2 cellular contexts compared by ENCODE assay signal in the genomic region with DNA sequence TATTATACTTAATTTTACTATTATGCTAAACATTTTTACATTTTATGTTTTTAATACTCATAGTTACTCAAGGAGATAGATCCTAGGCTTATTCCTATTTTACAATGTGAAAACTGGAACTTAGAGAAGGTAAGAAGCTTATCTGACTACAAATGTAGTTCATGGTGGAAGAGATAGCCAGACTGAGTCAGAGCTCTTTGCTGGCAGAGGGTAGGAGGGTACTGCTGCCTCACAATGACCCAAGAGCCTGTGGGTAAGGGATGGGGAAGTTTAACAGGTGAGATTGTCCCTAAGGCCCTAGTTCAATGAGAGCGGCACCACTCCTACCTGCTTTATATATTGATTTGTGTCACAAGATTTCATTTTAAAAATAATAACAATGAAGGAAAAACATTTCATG.
TF ChIP-seq lines count a peak whose summit lies in the region.

No MANE protein-coding gene starts in this region.

TF ChIP-seq in endothelial cell of umbilical vein, 7 proteins besides CTCF, POLR2A, EP300 and RAD21:
- no peak for TF ChIP-seq POLR2AphosphoS5 (IDR thresholded peaks at IDR 0.05; ENCODE audit: insufficient read depth, low read depth, low read length)
- peak; percentile 22 for TF ChIP-seq GATA2 (IDR thresholded peaks at IDR 0.05; ENCODE audit: insufficient read depth, insufficient read length, low read depth, low read length)
- TF ChIP-seq JUN (IDR thresholded peaks at IDR 0.05; ENCODE audit: borderline replicate concordance, insufficient read depth, insufficient read length, low read depth), result no peak
TF ChIP-seq in endothelial cell of umbilical vein: peak in this region for 1.

TF ChIP-seq in GM23338, 12 proteins besides CTCF, POLR2A, EP300 and RAD21:
- TF ChIP-seq, protein P1, sequence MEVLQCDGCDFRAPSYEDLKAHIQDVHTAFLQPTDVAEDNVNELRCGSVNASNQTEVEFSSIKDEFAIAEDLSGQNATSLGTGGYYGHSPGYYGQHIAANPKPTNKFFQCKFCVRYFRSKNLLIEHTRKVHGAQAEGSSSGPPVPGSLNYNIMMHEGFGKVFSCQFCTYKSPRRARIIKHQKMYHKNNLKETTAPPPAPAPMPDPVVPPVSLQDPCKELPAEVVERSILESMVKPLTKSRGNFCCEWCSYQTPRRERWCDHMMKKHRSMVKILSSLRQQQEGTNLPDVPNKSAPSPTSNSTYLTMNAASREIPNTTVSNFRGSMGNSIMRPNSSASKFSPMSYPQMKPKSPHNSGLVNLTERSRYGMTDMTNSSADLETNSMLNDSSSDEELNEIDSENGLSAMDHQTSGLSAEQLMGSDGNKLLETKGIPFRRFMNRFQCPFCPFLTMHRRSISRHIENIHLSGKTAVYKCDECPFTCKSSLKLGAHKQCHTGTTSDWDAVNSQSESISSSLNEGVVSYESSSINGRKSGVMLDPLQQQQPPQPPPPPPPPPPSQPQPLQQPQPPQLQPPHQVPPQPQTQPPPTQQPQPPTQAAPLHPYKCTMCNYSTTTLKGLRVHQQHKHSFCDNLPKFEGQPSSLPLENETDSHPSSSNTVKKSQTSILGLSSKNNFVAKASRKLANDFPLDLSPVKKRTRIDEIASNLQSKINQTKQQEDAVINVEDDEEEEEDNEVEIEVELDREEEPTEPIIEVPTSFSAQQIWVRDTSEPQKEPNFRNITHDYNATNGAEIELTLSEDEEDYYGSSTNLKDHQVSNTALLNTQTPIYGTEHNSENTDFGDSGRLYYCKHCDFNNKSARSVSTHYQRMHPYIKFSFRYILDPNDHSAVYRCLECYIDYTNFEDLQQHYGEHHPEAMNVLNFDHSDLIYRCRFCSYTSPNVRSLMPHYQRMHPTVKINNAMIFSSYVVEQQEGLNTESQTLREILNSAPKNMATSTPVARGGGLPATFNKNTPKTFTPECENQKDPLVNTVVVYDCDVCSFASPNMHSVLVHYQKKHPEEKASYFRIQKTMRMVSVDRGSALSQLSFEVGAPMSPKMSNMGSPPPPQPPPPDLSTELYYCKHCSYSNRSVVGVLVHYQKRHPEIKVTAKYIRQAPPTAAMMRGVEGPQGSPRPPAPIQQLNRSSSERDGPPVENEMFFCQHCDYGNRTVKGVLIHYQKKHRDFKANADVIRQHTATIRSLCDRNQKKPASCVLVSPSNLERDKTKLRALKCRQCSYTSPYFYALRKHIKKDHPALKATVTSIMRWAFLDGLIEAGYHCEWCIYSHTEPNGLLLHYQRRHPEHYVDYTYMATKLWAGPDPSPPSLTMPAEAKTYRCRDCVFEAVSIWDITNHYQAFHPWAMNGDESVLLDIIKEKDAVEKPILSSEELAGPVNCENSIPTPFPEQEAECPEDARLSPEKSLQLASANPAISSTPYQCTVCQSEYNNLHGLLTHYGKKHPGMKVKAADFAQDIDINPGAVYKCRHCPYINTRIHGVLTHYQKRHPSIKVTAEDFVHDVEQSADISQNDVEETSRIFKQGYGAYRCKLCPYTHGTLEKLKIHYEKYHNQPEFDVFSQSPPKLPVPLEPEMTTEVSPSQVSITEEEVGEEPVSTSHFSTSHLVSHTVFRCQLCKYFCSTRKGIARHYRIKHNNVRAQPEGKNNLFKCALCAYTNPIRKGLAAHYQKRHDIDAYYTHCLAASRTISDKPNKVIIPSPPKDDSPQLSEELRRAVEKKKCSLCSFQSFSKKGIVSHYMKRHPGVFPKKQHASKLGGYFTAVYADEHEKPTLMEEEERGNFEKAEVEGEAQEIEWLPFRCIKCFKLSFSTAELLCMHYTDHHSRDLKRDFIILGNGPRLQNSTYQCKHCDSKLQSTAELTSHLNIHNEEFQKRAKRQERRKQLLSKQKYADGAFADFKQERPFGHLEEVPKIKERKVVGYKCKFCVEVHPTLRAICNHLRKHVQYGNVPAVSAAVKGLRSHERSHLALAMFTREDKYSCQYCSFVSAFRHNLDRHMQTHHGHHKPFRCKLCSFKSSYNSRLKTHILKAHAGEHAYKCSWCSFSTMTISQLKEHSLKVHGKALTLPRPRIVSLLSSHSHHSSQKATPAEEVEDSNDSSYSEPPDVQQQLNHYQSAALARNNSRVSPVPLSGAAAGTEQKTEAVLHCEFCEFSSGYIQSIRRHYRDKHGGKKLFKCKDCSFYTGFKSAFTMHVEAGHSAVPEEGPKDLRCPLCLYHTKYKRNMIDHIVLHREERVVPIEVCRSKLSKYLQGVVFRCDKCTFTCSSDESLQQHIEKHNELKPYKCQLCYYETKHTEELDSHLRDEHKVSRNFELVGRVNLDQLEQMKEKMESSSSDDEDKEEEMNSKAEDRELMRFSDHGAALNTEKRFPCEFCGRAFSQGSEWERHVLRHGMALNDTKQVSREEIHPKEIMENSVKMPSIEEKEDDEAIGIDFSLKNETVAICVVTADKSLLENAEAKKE (CRISPR knock-in tag; IDR thresholded peaks at IDR 0.05), result no peak
- TF ChIP-seq, protein P2, sequence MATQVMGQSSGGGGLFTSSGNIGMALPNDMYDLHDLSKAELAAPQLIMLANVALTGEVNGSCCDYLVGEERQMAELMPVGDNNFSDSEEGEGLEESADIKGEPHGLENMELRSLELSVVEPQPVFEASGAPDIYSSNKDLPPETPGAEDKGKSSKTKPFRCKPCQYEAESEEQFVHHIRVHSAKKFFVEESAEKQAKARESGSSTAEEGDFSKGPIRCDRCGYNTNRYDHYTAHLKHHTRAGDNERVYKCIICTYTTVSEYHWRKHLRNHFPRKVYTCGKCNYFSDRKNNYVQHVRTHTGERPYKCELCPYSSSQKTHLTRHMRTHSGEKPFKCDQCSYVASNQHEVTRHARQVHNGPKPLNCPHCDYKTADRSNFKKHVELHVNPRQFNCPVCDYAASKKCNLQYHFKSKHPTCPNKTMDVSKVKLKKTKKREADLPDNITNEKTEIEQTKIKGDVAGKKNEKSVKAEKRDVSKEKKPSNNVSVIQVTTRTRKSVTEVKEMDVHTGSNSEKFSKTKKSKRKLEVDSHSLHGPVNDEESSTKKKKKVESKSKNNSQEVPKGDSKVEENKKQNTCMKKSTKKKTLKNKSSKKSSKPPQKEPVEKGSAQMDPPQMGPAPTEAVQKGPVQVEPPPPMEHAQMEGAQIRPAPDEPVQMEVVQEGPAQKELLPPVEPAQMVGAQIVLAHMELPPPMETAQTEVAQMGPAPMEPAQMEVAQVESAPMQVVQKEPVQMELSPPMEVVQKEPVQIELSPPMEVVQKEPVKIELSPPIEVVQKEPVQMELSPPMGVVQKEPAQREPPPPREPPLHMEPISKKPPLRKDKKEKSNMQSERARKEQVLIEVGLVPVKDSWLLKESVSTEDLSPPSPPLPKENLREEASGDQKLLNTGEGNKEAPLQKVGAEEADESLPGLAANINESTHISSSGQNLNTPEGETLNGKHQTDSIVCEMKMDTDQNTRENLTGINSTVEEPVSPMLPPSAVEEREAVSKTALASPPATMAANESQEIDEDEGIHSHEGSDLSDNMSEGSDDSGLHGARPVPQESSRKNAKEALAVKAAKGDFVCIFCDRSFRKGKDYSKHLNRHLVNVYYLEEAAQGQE (IDR thresholded peaks at IDR 0.05; ENCODE audit: unreplicated experiment), result no peak
- no peak for TF ChIP-seq EZH2phosphoT487 (IDR thresholded peaks at IDR 0.05; ENCODE audit: unreplicated experiment)
- no peak for TF ChIP-seq NANOG (IDR thresholded peaks at IDR 0.05; ENCODE audit: borderline replicate concordance)
- TF ChIP-seq POLR2AphosphoS5 (IDR thresholded peaks at IDR 0.05; ENCODE audit: low read depth), result no peak
